1 cellular context compared by ENCODE assay signal in genomic region chr9:133870598-133871595, GRCh38.
A peak's percentile ranks its signal among the peaks of the same experiment; 100 is the strongest.
TF ChIP-seq lines count a peak whose summit lies in the region.

No MANE protein-coding gene starts in this region.

TF ChIP-seq in HEK293, 187 proteins besides CTCF, POLR2A, EP300 and RAD21:
- TF ChIP-seq ZNF366 (tag by site-specific recombination; conservative IDR thresholded peaks at IDR 0.05) (peak; percentile 98), ZBTB17 (tag by site-specific recombination; IDR thresholded peaks at IDR 0.05) (peak; percentile 79), ZNF292 (tag by site-specific recombination; IDR thresholded peaks at IDR 0.05; ENCODE audit: borderline replicate concordance, low read depth) (no peak), ZNF302 (tag by site-specific recombination; IDR thresholded peaks at IDR 0.05; ENCODE audit: low read depth) (no peak), ZNF560 (tag by site-specific recombination; IDR thresholded peaks at IDR 0.05; ENCODE audit: borderline replicate concordance) (no peak), ZNF274 (IDR thresholded peaks at IDR 0.05; ENCODE audit: low read length) (no peak), ZNF274 (tag by site-specific recombination; IDR thresholded peaks at IDR 0.05; ENCODE audit: borderline replicate concordance) (no peak), ZFHX2 (tag by site-specific recombination; conservative IDR thresholded peaks at IDR 0.05) (peak; percentile 97), ZNF19 (tag by site-specific recombination; IDR thresholded peaks at IDR 0.05; ENCODE audit: low read depth) (no peak), EGR2 (tag by site-specific recombination; IDR thresholded peaks at IDR 0.05; ENCODE audit: low read depth) (peak; percentile 97), ZBTB7A (tag by site-specific recombination; IDR thresholded peaks at IDR 0.05; ENCODE audit: low read depth) (no peak), ZFP3 (tag by site-specific recombination; IDR thresholded peaks at IDR 0.05; ENCODE audit: low read depth) (no peak), GLIS2 (tag by site-specific recombination; IDR thresholded peaks at IDR 0.05) (no peak), ZNF701 (tag by site-specific recombination; IDR thresholded peaks at IDR 0.05) (no peak), GLI4 (tag by site-specific recombination; IDR thresholded peaks at IDR 0.05) (peak; percentile 54; the same call in 1 of the 2 replicates), ZNF354C (tag by site-specific recombination; IDR thresholded peaks at IDR 0.05; ENCODE audit: borderline replicate concordance, low read depth) (no peak), ZNF529 (tag by site-specific recombination; IDR thresholded peaks at IDR 0.05; ENCODE audit: insufficient replicate concordance) (no peak), ZNF544 (tag by site-specific recombination; IDR thresholded peaks at IDR 0.05) (no peak)
